ENCODE assay signal across 26 cellular contexts in the genomic region with DNA sequence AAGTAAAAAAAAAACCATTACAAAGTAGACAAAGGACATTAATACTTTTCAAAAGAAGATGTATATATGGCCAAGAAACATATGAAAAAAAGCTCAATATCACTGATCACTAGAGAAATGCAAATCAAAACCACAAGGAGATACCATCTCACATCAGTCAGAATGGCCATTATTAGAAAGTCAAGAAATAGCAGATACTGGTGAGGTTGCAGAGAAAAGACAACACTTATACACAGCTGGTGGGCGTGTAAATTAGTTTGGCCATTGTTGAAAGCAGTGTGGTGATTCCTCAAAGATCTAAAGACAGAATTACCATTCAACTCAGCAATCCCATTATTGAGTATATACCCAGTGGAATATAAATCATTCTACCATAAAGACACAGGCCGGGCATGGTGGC. TPM values are rescaled to one million over a fixed set of nuclear protein-coding genes. Genes with fewer than 3 reads are reported as not detected.
DNase-seq lines count a peak whose midpoint lies in the region; ATAC-seq and TF ChIP-seq lines count a peak whose summit lies in the region.
"Had no signal": no experiment of that assay in that cellular context is flagged by ENCODE, and none has a peak within 500 bp of the region (broad histone marks: within the 10 kb centered on the region; RNA-seq: fewer than 3 reads in every experiment).

No MANE protein-coding gene starts in this region.

- no peaks in the 10 kb centered on the region for H3K79me2 ChIP-seq in neural progenitor cell (ENCODE audit: low read depth)

- TF ChIP-seq CTCF in neural progenitor cell (IDR thresholded peaks at IDR 0.05) = no peak

- H3K27ac Mint-ChIP-seq in neural progenitor cell = no peak overlapping the region
- H3K27ac Mint-ChIP-seq in immature natural killer cell = no peak overlapping the region
- H3K27ac Mint-ChIP-seq: activated CD8-positive, alpha-beta T cell treated with anti-CD3 and anti-CD28 coated beads for 36 hours; activated naive CD8-positive, alpha-beta T cell treated with anti-CD3 and anti-CD28 coated beads, Interleukin-2, amount 50 U/mL, for 24 hours; CD14-positive monocyte; T-helper 1 cell treated with Interleukin-12 subunit alpha and Interleukin-12 subunit beta and Interleukin-4 antibody, amounts not matched to agents 30 μg/mL and 1 μg/mL, for 36 hours had no signal

- H4K20me1 ChIP-seq in neural progenitor cell (ENCODE audit: low read depth) = no peaks in the 10 kb centered on the region

- H3K27me3 ChIP-seq in neural progenitor cell = no peaks in the 10 kb centered on the region
- H3K27me3 ChIP-seq: right lobe of liver, vagina had no signal

- H3K36me3 Mint-ChIP-seq in neural progenitor cell = no peaks in the 10 kb centered on the region
- H3K36me3 Mint-ChIP-seq in immature natural killer cell = no peaks in the 10 kb centered on the region

- no peak for DNase-seq in H4 (ENCODE audit: low spot score)
- DNase-seq in neural progenitor cell (ENCODE audit: low spot score) = no peak
- DNase-seq in immature natural killer cell = no peak
- DNase-seq: activated CD4-positive, alpha-beta T cell treated with anti-CD3 and anti-CD28 coated beads for 1 hour; activated CD8-positive, alpha-beta T cell treated with anti-CD3 and anti-CD28 coated beads for 36 hours; activated gamma-delta T cell treated with Interleukin-2 at 50 U/mL for 16 hours; activated naive CD8-positive, alpha-beta T cell treated with anti-CD3 and anti-CD28 coated beads, Interleukin-2, amount 50 U/mL, for 24 hours; cerebellar nuclear complex; glutamatergic neuron; H7; NCI-H1092; NCI-H1930; posterior cingulate gyrus; right lobe of liver; RPMI8226; stimulated activated CD4-positive, alpha-beta T cell treated with anti-CD3 and anti-CD28 coated beads, Interleukin-4, amount 100 ng/mL, for 4 hours; stimulated activated naive CD4-positive, alpha-beta T cell had no signal

- H3K9me3 Mint-ChIP-seq in neural progenitor cell = peaks cover 6% of the 10 kb centered on the region
- peaks cover 0 to 2% (median 0%) of the 10 kb centered on the region in 6 donors for H3K9me3 Mint-ChIP-seq in immature natural killer cell
- H3K9me3 Mint-ChIP-seq: activated CD8-positive, alpha-beta T cell treated with anti-CD3 and anti-CD28 coated beads for 36 hours; activated naive CD8-positive, alpha-beta T cell treated with anti-CD3 and anti-CD28 coated beads, Interleukin-2, amount 50 U/mL, for 24 hours; T-helper 1 cell treated with Interleukin-12 subunit alpha and Interleukin-12 subunit beta and Interleukin-4 antibody, amounts not matched to agents 30 μg/mL and 1 μg/mL, for 36 hours had no signal

- H3K4me1 Mint-ChIP-seq in neural progenitor cell (no peaks in the 10 kb centered on the region), immature natural killer cell (no peaks in the 10 kb centered on the region)
- H3K4me1 Mint-ChIP-seq: activated naive CD8-positive, alpha-beta T cell treated with anti-CD3 and anti-CD28 coated beads, Interleukin-2, amount 50 U/mL, for 24 hours had no signal

- no peak overlapping the region for H3K4me2 ChIP-seq in neural progenitor cell

- H3K4me3 Mint-ChIP-seq in neural progenitor cell (no peak overlapping the region), immature natural killer cell (no peak overlapping the region)
- H3K4me3 Mint-ChIP-seq: activated CD8-positive, alpha-beta T cell treated with anti-CD3 and anti-CD28 coated beads for 36 hours; activated naive CD8-positive, alpha-beta T cell treated with anti-CD3 and anti-CD28 coated beads, Interleukin-2, amount 50 U/mL, for 24 hours; CD14-positive monocyte; T-helper 1 cell treated with Interleukin-12 subunit alpha and Interleukin-12 subunit beta and Interleukin-4 antibody, amounts not matched to agents 30 μg/mL and 1 μg/mL, for 36 hours had no signal

- no peaks in the 10 kb centered on the region for H3F3A ChIP-seq in neural progenitor cell (ENCODE audit: low read depth)

- H3K4me3 ChIP-seq in neural progenitor cell = no peak overlapping the region
- H3K4me3 ChIP-seq: lung, right lobe of liver, vagina had no signal

- peaks cover 5% of the 10 kb centered on the region for H3K9me3 ChIP-seq in neural progenitor cell (ENCODE audit: low read depth)
- H3K9me3 ChIP-seq: right lobe of liver, vagina had no signal

- H3K27me3 Mint-ChIP-seq in neural progenitor cell (ENCODE audit: insufficient read depth, low read depth) (no peaks in the 10 kb centered on the region), immature natural killer cell (ENCODE audit: low read depth in 3 of 3) (peaks cover 0 to 6% (median 2%) of the 10 kb centered on the region in 3 donors)
- H3K27me3 Mint-ChIP-seq: activated CD8-positive, alpha-beta T cell treated with anti-CD3 and anti-CD28 coated beads for 36 hours; activated naive CD8-positive, alpha-beta T cell treated with anti-CD3 and anti-CD28 coated beads, Interleukin-2, amount 50 U/mL, for 24 hours had no signal

- no peak overlapping the region for H3K9ac ChIP-seq in neural progenitor cell

- no peak overlapping the region for H3K27ac ChIP-seq in neural progenitor cell
- H3K27ac ChIP-seq: right lobe of liver, vagina had no signal

- ATAC-seq in GM18861 (IDR thresholded peaks at IDR 0.05; ENCODE audit: unreplicated experiment) (peak; percentile 59), GM21390 (IDR thresholded peaks at IDR 0.05; ENCODE audit: unreplicated experiment) (peak; percentile 65), HG03135 (IDR thresholded peaks at IDR 0.05; ENCODE audit: unreplicated experiment) (peak; percentile 49), GM21723 (IDR thresholded peaks at IDR 0.05; ENCODE audit: unreplicated experiment) (no peak)
- ATAC-seq: activated CD8-positive, alpha-beta T cell treated with anti-CD3 and anti-CD28 coated beads for 36 hours; activated naive CD8-positive, alpha-beta T cell treated with anti-CD3 and anti-CD28 coated beads, Interleukin-2, amount 50 U/mL, for 24 hours; right lobe of liver had no signal

- H3K36me3 ChIP-seq in neural progenitor cell = no peaks in the 10 kb centered on the region
- H3K36me3 ChIP-seq: right lobe of liver, vagina had no signal

- no peak overlapping the region for H2AFZ ChIP-seq in neural progenitor cell (replicated peaks)

- H3K4me1 ChIP-seq in neural progenitor cell = no peaks in the 10 kb centered on the region
- H3K4me1 ChIP-seq: right lobe of liver, vagina had no signal

RNA-seq across cellular contexts. Expression of gene TASL, which starts 39.3 kb away (rescaled TPM):
- total RNA-seq in H4 (2014; rRNA removed; shearing (Covaris generic)) = not detected in 2 replicates
- total RNA-seq in neural progenitor cell (ENCODE audit: low replicate concordance) = not detected in 2 replicates
- polyA plus RNA-seq in immature natural killer cell = 1 to 10 TPM; 1.9 to 6.7 (median 2.6) TPM
- total RNA-seq: H7 had no signal
- polyA plus RNA-seq: neural cell had no signal
